Comparison of ENCODE assay signal across 8 cellular contexts in genomic region chr19:49513746-49514118, GRCh38. TPM values are rescaled to one million over a fixed set of nuclear protein-coding genes. Genes with fewer than 3 reads are reported as not detected.
DNase-seq lines count a peak whose midpoint lies in the region; ATAC-seq, FAIRE-seq and TF ChIP-seq lines count a peak whose summit lies in the region.

No MANE protein-coding gene starts in this region.

- intact Hi-C loops in stomach (cut with DNase I; ENCODE audit: low total_unique reads): no loop called here

- H3K36me3 Mint-ChIP-seq in activated CD8-positive, alpha-beta T cell treated with anti-CD3 and anti-CD28 coated beads, Interleukin-2, amount 10 ng/mL, durations not matched to agents 7 days and 5 days (ENCODE audit: low read depth): no peaks in the 10 kb centered on the region

- H3K4me1 Mint-ChIP-seq in activated CD8-positive, alpha-beta T cell treated with anti-CD3 and anti-CD28 coated beads, Interleukin-2, amount 10 ng/mL, durations not matched to agents 7 days and 5 days (ENCODE audit: low read depth): peaks cover 28% of the 10 kb centered on the region

- no peaks in the 10 kb centered on the region for H4K20me1 ChIP-seq in keratinocyte (ENCODE audit: control insufficient read depth, extremely low read depth, insufficient read depth, low read length)

- peak overlapping the region; percentile 74 for H3K4me3 Mint-ChIP-seq in activated CD8-positive, alpha-beta T cell treated with anti-CD3 and anti-CD28 coated beads, Interleukin-2, amount 10 ng/mL, durations not matched to agents 7 days and 5 days

- H3K27me3 ChIP-seq in keratinocyte (ENCODE audit: control insufficient read depth, extremely low read depth, insufficient read depth, low read length) (no peaks in the 10 kb centered on the region), stomach (no peaks in the 10 kb centered on the region)

- FAIRE-seq in keratinocyte (lab: Jason Lieb, UNC): no peak

- no peaks in the 10 kb centered on the region for H3K36me3 ChIP-seq in keratinocyte (ENCODE audit: control insufficient read depth in 2 of 2, extremely low read depth in 1 of 2, insufficient read depth in 2 of 2, low read length in 2 of 2)
- peaks cover 0 to 41% (median 4%) of the 10 kb centered on the region in 4 donors for H3K36me3 ChIP-seq in stomach

- H3K9me3 Mint-ChIP-seq in activated CD8-positive, alpha-beta T cell treated with anti-CD3 and anti-CD28 coated beads, Interleukin-2, amount 10 ng/mL, durations not matched to agents 7 days and 5 days (ENCODE audit: insufficient read depth): no peaks in the 10 kb centered on the region

- no peaks in the 10 kb centered on the region for H3K79me2 ChIP-seq in keratinocyte (ENCODE audit: control insufficient read depth, insufficient read depth, low read length)

- no peak overlapping the region for H2AFZ ChIP-seq in keratinocyte (ENCODE audit: control insufficient read depth, low read length)

- peak overlapping the region in 1 of 3 experiments; percentile 46 for H3K4me3 ChIP-seq in keratinocyte (ENCODE audit: control insufficient read depth in 2 of 3, extremely low read depth in 1 of 3, insufficient read depth in 2 of 3, low read depth in 1 of 3, low read length in 3 of 3)
- H3K4me3 ChIP-seq in stomach: peak overlapping the region; percentile 77 to 92 (median 84)

- TF ChIP-seq CTCF in keratinocyte (optimal IDR thresholded peaks at IDR 0.05 in 1 of 3, IDR thresholded peaks at IDR 0.05 in 1 of 3, conservative IDR thresholded peaks at IDR 0.05 in 1 of 3; ENCODE audit: extremely low read depth in 1 of 3, insufficient read depth in 2 of 3, low read length in 3 of 3): no peak
- no peak for TF ChIP-seq CTCF in stomach (IDR thresholded peaks at IDR 0.05)

- POLR2A ChIA-PET in activated CD8-positive, alpha-beta T cell treated with anti-CD3 and anti-CD28 coated beads, Interleukin-2, amount 10 ng/mL, durations not matched to agents 7 days and 5 days (lab: Charles Lee): interaction anchor here (1.3 kb wide), 1 partner anchor 67 kb away, joined by 4 read pairs; the partner anchor contains the start of gene NOSIP

- no peaks in the 10 kb centered on the region for H3K27me3 Mint-ChIP-seq in activated CD8-positive, alpha-beta T cell treated with anti-CD3 and anti-CD28 coated beads, Interleukin-2, amount 10 ng/mL, durations not matched to agents 7 days and 5 days (ENCODE audit: low read depth)

- no peak for TF ChIP-seq POLR2A in stomach (IDR thresholded peaks at IDR 0.05)

- peak overlapping the region; percentile 69 for H3K27ac Mint-ChIP-seq in activated CD8-positive, alpha-beta T cell treated with anti-CD3 and anti-CD28 coated beads, Interleukin-2, amount 10 ng/mL, durations not matched to agents 7 days and 5 days

- CTCF ChIA-PET in activated CD8-positive, alpha-beta T cell treated with anti-CD3 and anti-CD28 coated beads, Interleukin-2, amount 10 ng/mL, durations not matched to agents 7 days and 5 days (lab: Charles Lee): interaction anchor here (1.5 to 4.5 kb wide), 5 partner anchors 33 to 57 kb away, joined by 4 to 20 read pairs (median 5); no protein-coding TSS in a partner anchor

- H3K4me2 ChIP-seq in keratinocyte (ENCODE audit: control insufficient read depth, extremely low read depth, insufficient read depth, low read depth, low read length): peak overlapping the region; percentile 80

- no peak for TF ChIP-seq EP300 in stomach (IDR thresholded peaks at IDR 0.05)

- H3K27ac ChIP-seq in keratinocyte (ENCODE audit: control insufficient read depth, insufficient read depth, low read length) (no peak overlapping the region), stomach (peak overlapping the region; percentile 85 to 93 (median 90))

- DNase-seq in NCI-H345 (lab: John Stamatoyannopoulos, UW) (peak; percentile 43), NCI-H345 treated with DMSO at 0.1 percent for 48 hours (lab: John Stamatoyannopoulos, UW; ENCODE audit: unreplicated experiment) (no peak), keratinocyte (ENCODE audit: low read depth, low spot score) (no peak), stomach (no peak), superior temporal gyrus (ENCODE audit: extremely low spot score) (no peak), COLO829 (ENCODE audit: low spot score) (no peak), GF-D8 (lab: John Stamatoyannopoulos, UW) (no peak)
- no peak for DNase-seq in activated CD8-positive, alpha-beta T cell treated with anti-CD3 and anti-CD28 coated beads, Interleukin-2, amount 10 ng/mL, durations not matched to agents 7 days and 5 days

- ATAC-seq in activated CD8-positive, alpha-beta T cell treated with anti-CD3 and anti-CD28 coated beads, Interleukin-2, amount 10 ng/mL, durations not matched to agents 7 days and 5 days: peak; percentile 17

- H3K9me3 ChIP-seq in keratinocyte (ENCODE audit: control insufficient read depth, low read depth, low read length): no peaks in the 10 kb centered on the region
- H3K9me3 ChIP-seq in stomach: no peaks in the 10 kb centered on the region

- dilution Hi-C loops in keratinocyte (cut with MboI; ENCODE audit: extremely low pct_ligation_motif_present, low sequenced_read_pairs): no loop called here

- no peaks in the 10 kb centered on the region for H3K9me1 ChIP-seq in keratinocyte (ENCODE audit: control insufficient read depth, extremely low read depth, insufficient read depth, low read length)

- peaks cover 9% of the 10 kb centered on the region for H3K4me1 ChIP-seq in keratinocyte (ENCODE audit: control insufficient read depth, extremely low read depth, insufficient read depth, low read length)
- H3K4me1 ChIP-seq in stomach: peaks cover 14 to 66% (median 44%) of the 10 kb centered on the region in 4 donors

- WGBS in stomach, 5 donors: 16 to 31% (median 21%) methylated on average over 7 to 12 of the region's 12 CpGs

- peak overlapping the region; percentile 44 for H3K9ac ChIP-seq in keratinocyte (ENCODE audit: control insufficient read depth, extremely low read depth, insufficient read depth, low read length)

RNA-seq across cellular contexts. Expression of gene FCGRT, which starts 1.3 kb away (rescaled TPM):
- 1 to 10 TPM; 7.5 to 8.4 TPM for total RNA-seq in activated CD8-positive, alpha-beta T cell treated with anti-CD3 and anti-CD28 coated beads, Interleukin-2, amount 10 ng/mL, durations not matched to agents 7 days and 5 days
- polyA plus RNA-seq in keratinocyte: 12.0 to 12.8 TPM (median 12.3 TPM) in 3 replicates
- polyA plus RNA-seq in keratinocyte (2011; ENCODE audit: low read depth): 8.2 TPM
- 4.2 and 9.1 TPM in 2 replicates for polyA plus RNA-seq in keratinocyte (2011; cell fraction: cytosol; rRNA removed)
- polyA plus RNA-seq in keratinocyte (2011; cell fraction: nucleus; rRNA removed): 16.5 and 20.4 TPM in 2 replicates
- 15.5 and 20.2 TPM in 2 replicates for polyA plus RNA-seq in keratinocyte (2012; ENCODE audit: low replicate concordance)
- 5.6 to 8.2 TPM (median 5.8 TPM) in 3 replicates for polyA minus RNA-seq in keratinocyte
- 15.2 TPM for polyA minus RNA-seq in keratinocyte (2011; cell fraction: cytosol; rRNA and poly(A)+ RNA removed)
- polyA minus RNA-seq in keratinocyte (2011; cell fraction: nucleus; rRNA and poly(A)+ RNA removed): 5.4 and 7.1 TPM in 2 replicates
- 100 to 1,000 TPM in 4 of 5 donors, 10 to 100 TPM in 1; 90.2 to 634 (median 183) TPM for total RNA-seq in stomach
- polyA plus RNA-seq in stomach: 10 to 100 TPM; 79.0 to 94.8 (median 92.0) TPM

RNA-seq across cellular contexts. Expression of gene RCN3, which starts 14.1 kb away (rescaled TPM):
- 1 to 10 TPM; 1.9 to 2.8 TPM for total RNA-seq in activated CD8-positive, alpha-beta T cell treated with anti-CD3 and anti-CD28 coated beads, Interleukin-2, amount 10 ng/mL, durations not matched to agents 7 days and 5 days
- polyA plus RNA-seq in keratinocyte (0.10 to 0.14 TPM in 2 of 3 replicates, not detected in the other), stomach (10 to 100 TPM in 2 of 3 donors, 1 to 10 TPM in 1; 9.9 to 17.6 (median 10.1) TPM)
- polyA plus RNA-seq in keratinocyte (2011; ENCODE audit: low read depth): 0.30 TPM
- polyA plus RNA-seq in keratinocyte (2011; cell fraction: cytosol; rRNA removed): 0.11 TPM in 1 of 2 replicates, not detected in the other
- polyA plus RNA-seq in keratinocyte (2011; cell fraction: nucleus; rRNA removed): 0.28 and 0.59 TPM in 2 replicates
- polyA plus RNA-seq in keratinocyte (2012; ENCODE audit: low replicate concordance): 0.23 and 0.45 TPM in 2 replicates
- 0.30 TPM in 1 of 3 replicates, not detected in the others for polyA minus RNA-seq in keratinocyte
- polyA minus RNA-seq in keratinocyte (2011; cell fraction: cytosol; rRNA and poly(A)+ RNA removed): not detected
- polyA minus RNA-seq in keratinocyte (2011; cell fraction: nucleus; rRNA and poly(A)+ RNA removed): not detected in 2 replicates
- 100 to 1,000 TPM in 1 of 5 donors, 10 to 100 TPM in 2, 1 to 10 TPM in 1, not detected in 1; 3.1 to 553 (median 18.1) TPM for total RNA-seq in stomach

RNA-seq across cellular contexts. Expression of gene RPS11, which starts 17.5 kb away (rescaled TPM):
- total RNA-seq in activated CD8-positive, alpha-beta T cell treated with anti-CD3 and anti-CD28 coated beads, Interleukin-2, amount 10 ng/mL, durations not matched to agents 7 days and 5 days: 1,000 to 10,000 TPM; 2,117 to 2,361 TPM
- polyA plus RNA-seq in keratinocyte: 2,569 to 3,320 TPM (median 2,868 TPM) in 3 replicates
- 1,199 TPM for polyA plus RNA-seq in keratinocyte (2011; ENCODE audit: low read depth)
- polyA plus RNA-seq in keratinocyte (2011; cell fraction: cytosol; rRNA removed): 3,950 and 4,485 TPM in 2 replicates
- 1,340 and 1,382 TPM in 2 replicates for polyA plus RNA-seq in keratinocyte (2011; cell fraction: nucleus; rRNA removed)
- 2,466 and 3,061 TPM in 2 replicates for polyA plus RNA-seq in keratinocyte (2012; ENCODE audit: low replicate concordance)
- 1,093 to 1,706 TPM (median 1,654 TPM) in 3 replicates for polyA minus RNA-seq in keratinocyte
- polyA minus RNA-seq in keratinocyte (2011; cell fraction: cytosol; rRNA and poly(A)+ RNA removed): 920 TPM
- polyA minus RNA-seq in keratinocyte (2011; cell fraction: nucleus; rRNA and poly(A)+ RNA removed): 160 and 212 TPM in 2 replicates
- 1,000 to 10,000 TPM in 4 of 5 donors, 100 to 1,000 TPM in 1; 581 to 4,374 (median 2,993) TPM for total RNA-seq in stomach
- 1,000 to 10,000 TPM; 5,306 to 7,461 (median 5,501) TPM for polyA plus RNA-seq in stomach

RNA-seq across cellular contexts. Expression of gene RPL13A, which starts 26.3 kb away (rescaled TPM):
- 1,000 to 10,000 TPM; 1,992 to 2,019 TPM for total RNA-seq in activated CD8-positive, alpha-beta T cell treated with anti-CD3 and anti-CD28 coated beads, Interleukin-2, amount 10 ng/mL, durations not matched to agents 7 days and 5 days
- 1,826 to 4,676 TPM (median 3,383 TPM) in 3 replicates for polyA plus RNA-seq in keratinocyte
- 1,172 TPM for polyA plus RNA-seq in keratinocyte (2011; ENCODE audit: low read depth)
- 2,271 and 4,389 TPM in 2 replicates for polyA plus RNA-seq in keratinocyte (2011; cell fraction: cytosol; rRNA removed)
- 847 and 1,123 TPM in 2 replicates for polyA plus RNA-seq in keratinocyte (2011; cell fraction: nucleus; rRNA removed)
- polyA plus RNA-seq in keratinocyte (2012; ENCODE audit: low replicate concordance): 3,372 and 3,518 TPM in 2 replicates
- polyA minus RNA-seq in keratinocyte: 834 to 2,199 TPM (median 1,514 TPM) in 3 replicates
- 1,948 TPM for polyA minus RNA-seq in keratinocyte (2011; cell fraction: cytosol; rRNA and poly(A)+ RNA removed)
- 676 and 708 TPM in 2 replicates for polyA minus RNA-seq in keratinocyte (2011; cell fraction: nucleus; rRNA and poly(A)+ RNA removed)
- 1,000 to 10,000 TPM; 2,540 to 5,817 (median 2,738) TPM for total RNA-seq in stomach
- polyA plus RNA-seq in stomach: 1,000 to 10,000 TPM; 3,482 to 5,177 (median 4,220) TPM

RNA-seq across cellular contexts. Expression of gene FLT3LG, which starts 39.7 kb away (rescaled TPM):
- 100 to 1,000 TPM; 280 to 297 TPM for total RNA-seq in activated CD8-positive, alpha-beta T cell treated with anti-CD3 and anti-CD28 coated beads, Interleukin-2, amount 10 ng/mL, durations not matched to agents 7 days and 5 days
- polyA plus RNA-seq in keratinocyte: 0.80 to 1.7 TPM (median 1.3 TPM) in 3 replicates
- polyA plus RNA-seq in keratinocyte (2011; ENCODE audit: low read depth): not detected
- polyA plus RNA-seq in keratinocyte (2011; cell fraction: cytosol; rRNA removed): 0.53 and 1.6 TPM in 2 replicates
- 0.76 and 0.95 TPM in 2 replicates for polyA plus RNA-seq in keratinocyte (2011; cell fraction: nucleus; rRNA removed)
- polyA plus RNA-seq in keratinocyte (2012; ENCODE audit: low replicate concordance): 0.47 and 4.0 TPM in 2 replicates
- 1.2 to 4.6 TPM in 2 of 3 replicates, not detected in the other for polyA minus RNA-seq in keratinocyte
- 2.5 TPM for polyA minus RNA-seq in keratinocyte (2011; cell fraction: cytosol; rRNA and poly(A)+ RNA removed)
- 0.53 TPM in 1 of 2 replicates, not detected in the other for polyA minus RNA-seq in keratinocyte (2011; cell fraction: nucleus; rRNA and poly(A)+ RNA removed)
- total RNA-seq in stomach: 1 to 10 TPM in 2 of 5 donors, not detected in 3; 1.3 to 8.3 TPM
- 10 to 100 TPM; 11.0 to 14.5 (median 11.8) TPM for polyA plus RNA-seq in stomach

Comparison
In these comparisons a context has a peak if more than half of its experiments do, and no peak if none do; other contexts are left out.
1. RNA of gene FCGRT, which starts 1.3 kb away (total RNA-seq): 90.2 to 634 TPM in stomach; 7.5 to 8.4 TPM in activated CD8-positive, alpha-beta T cell treated with anti-CD3 and anti-CD28 coated beads, Interleukin-2, amount 10 ng/mL, durations not matched to agents 7 days and 5 days; every median in the first group is over 4 times any median in the second.